ENCODE assay signal across 28 cellular contexts in the genomic region with DNA sequence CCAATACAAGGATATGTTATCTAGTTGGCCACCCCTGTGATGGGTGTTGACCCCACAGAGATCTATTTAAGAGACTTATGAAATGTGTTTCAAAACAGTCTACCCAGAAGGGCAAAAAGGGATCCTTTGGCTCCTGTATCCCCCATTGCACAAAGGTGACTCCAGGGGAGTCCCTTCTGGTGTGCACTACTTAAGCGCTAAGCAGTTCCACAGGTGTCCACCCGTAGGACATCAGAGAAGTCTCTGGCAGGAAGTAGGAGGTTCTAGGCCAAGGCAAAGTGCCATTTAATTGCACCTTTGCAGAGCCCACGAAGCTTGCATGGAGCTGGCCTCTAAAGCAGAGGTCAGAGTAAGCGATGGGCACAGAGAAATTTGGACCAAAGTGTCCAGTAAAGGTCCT.
DNase-seq lines count a peak whose midpoint lies in the region; ATAC-seq lines count a peak whose summit lies in the region.
"Had no signal": no experiment of that assay in that cellular context is flagged by ENCODE, and none has a peak within 500 bp of the region (broad histone marks: within the 10 kb centered on the region; RNA-seq: fewer than 3 reads in every experiment).

No MANE protein-coding gene starts in this region.

- H3K27me3 Mint-ChIP-seq in activated naive CD4-positive, alpha-beta T cell treated with anti-CD3 and anti-CD28 coated beads, Interleukin-2, amount 10 ng/mL, durations not matched to agents 7 days and 5 days = peaks cover 51% of the 10 kb centered on the region
- peaks cover 4% of the 10 kb centered on the region for H3K27me3 Mint-ChIP-seq in activated naive CD4-positive, alpha-beta T cell treated with anti-CD3 and anti-CD28 coated beads for 36 hours (ENCODE audit: low read depth)

- H3K4me1 Mint-ChIP-seq in activated naive CD4-positive, alpha-beta T cell treated with anti-CD3 and anti-CD28 coated beads, Interleukin-2, amount 10 ng/mL, durations not matched to agents 7 days and 5 days = no peaks in the 10 kb centered on the region
- H3K4me1 Mint-ChIP-seq in activated naive CD4-positive, alpha-beta T cell treated with anti-CD3 and anti-CD28 coated beads for 36 hours (ENCODE audit: low read depth) = no peaks in the 10 kb centered on the region

- H3K27ac Mint-ChIP-seq in activated naive CD4-positive, alpha-beta T cell treated with anti-CD3 and anti-CD28 coated beads, Interleukin-2, amount 10 ng/mL, durations not matched to agents 7 days and 5 days = no peak overlapping the region
- no peak overlapping the region for H3K27ac Mint-ChIP-seq in activated naive CD4-positive, alpha-beta T cell treated with anti-CD3 and anti-CD28 coated beads for 36 hours

- H3K36me3 Mint-ChIP-seq in activated naive CD4-positive, alpha-beta T cell treated with anti-CD3 and anti-CD28 coated beads, Interleukin-2, amount 10 ng/mL, durations not matched to agents 7 days and 5 days = no peaks in the 10 kb centered on the region
- H3K36me3 Mint-ChIP-seq in activated naive CD4-positive, alpha-beta T cell treated with anti-CD3 and anti-CD28 coated beads for 36 hours (ENCODE audit: low read depth) = no peaks in the 10 kb centered on the region
- H3K36me3 Mint-ChIP-seq: CD8-positive, alpha-beta memory T cell had no signal

- CTCF ChIA-PET in activated naive CD4-positive, alpha-beta T cell treated with anti-CD3 and anti-CD28 coated beads, Interleukin-2, amount 10 ng/mL, durations not matched to agents 7 days and 5 days (lab: Charles Lee) = interaction anchor here (0.7 kb wide), 1 partner anchor 92 kb away, joined by 3 read pairs; no protein-coding TSS in a partner anchor
- CTCF ChIA-PET in activated naive CD4-positive, alpha-beta T cell treated with anti-CD3 and anti-CD28 coated beads for 36 hours (lab: Charles Lee) = interaction anchor here (1.7 kb wide), 1 partner anchor 8 kb away, joined by 4 read pairs; no protein-coding TSS in a partner anchor

- H3K4me3 Mint-ChIP-seq in activated naive CD4-positive, alpha-beta T cell treated with anti-CD3 and anti-CD28 coated beads, Interleukin-2, amount 10 ng/mL, durations not matched to agents 7 days and 5 days = no peak overlapping the region
- no peak overlapping the region for H3K4me3 Mint-ChIP-seq in activated naive CD4-positive, alpha-beta T cell treated with anti-CD3 and anti-CD28 coated beads for 36 hours
- H3K4me3 Mint-ChIP-seq: CD14-positive monocyte; CD8-positive, alpha-beta memory T cell had no signal

- intact Hi-C loops in activated naive CD4-positive, alpha-beta T cell treated with anti-CD3 and anti-CD28 coated beads for 36 hours (cut with micrococcal nuclease) = no loop called here

- no peaks in the 10 kb centered on the region for H3K9me3 Mint-ChIP-seq in activated naive CD4-positive, alpha-beta T cell treated with anti-CD3 and anti-CD28 coated beads, Interleukin-2, amount 10 ng/mL, durations not matched to agents 7 days and 5 days
- H3K9me3 Mint-ChIP-seq in activated naive CD4-positive, alpha-beta T cell treated with anti-CD3 and anti-CD28 coated beads for 36 hours = no peaks in the 10 kb centered on the region

- ATAC-seq in GM18870 (IDR thresholded peaks at IDR 0.05; ENCODE audit: unreplicated experiment) (no peak), HG03469 (IDR thresholded peaks at IDR 0.05; ENCODE audit: unreplicated experiment) (no peak)
- ATAC-seq: GM12878, Right ventricle myocardium inferior had no signal

- peak; percentile 1 for DNase-seq in activated CD4-positive, CD25-positive, alpha-beta regulatory T cell treated with anti-CD3 and anti-CD28 coated beads, Interleukin-2, amount 50 U/mL, for 72 hours
- no peak for DNase-seq in activated CD4-positive, CD25-positive, alpha-beta regulatory T cell (lab: John Stamatoyannopoulos, UW)
- DNase-seq in activated naive CD4-positive, alpha-beta T cell treated with anti-CD3 and anti-CD28 coated beads, Interleukin-2, amount 10 ng/mL, durations not matched to agents 7 days and 5 days = peak; percentile 8
- DNase-seq in activated naive CD4-positive, alpha-beta T cell treated with anti-CD3 and anti-CD28 coated beads for 36 hours = no peak
- DNase-seq in iPS-NIHi11 (ENCODE audit: low spot score) = peak; percentile 1
- DNase-seq in activated CD4-positive, alpha-beta T cell treated with anti-CD3 and anti-CD28 coated beads for 1 hour = no peak
- DNase-seq: 8988T; ACHN; BE2C; CD8-positive, alpha-beta memory T cell; DMS 273 treated with DMSO at 0.1 percent for 48 hours; DMS79; EL; GDM1; HCEC 1CT; Karpas-422; NCI-H1105; NCI-H146; NCI-H1930; NCI-H2107; NCI-H524; NCI-H774; SJCRH30 had no signal

Comparison
In these comparisons a context has a peak if more than half of its experiments do, and no peak if none do; other contexts are left out.
1. DNase-seq: peak in activated CD4-positive, CD25-positive, alpha-beta regulatory T cell treated with anti-CD3 and anti-CD28 coated beads, Interleukin-2, amount 50 U/mL, for 72 hours (single experiment), activated naive CD4-positive, alpha-beta T cell treated with anti-CD3 and anti-CD28 coated beads, Interleukin-2, amount 10 ng/mL, durations not matched to agents 7 days and 5 days (single experiment) and iPS-NIHi11 (single experiment); none in activated CD4-positive, CD25-positive, alpha-beta regulatory T cell (0 of 4), activated naive CD4-positive, alpha-beta T cell treated with anti-CD3 and anti-CD28 coated beads for 36 hours (single experiment) and activated CD4-positive, alpha-beta T cell treated with anti-CD3 and anti-CD28 coated beads for 1 hour (single experiment).